In the genomic region with DNA sequence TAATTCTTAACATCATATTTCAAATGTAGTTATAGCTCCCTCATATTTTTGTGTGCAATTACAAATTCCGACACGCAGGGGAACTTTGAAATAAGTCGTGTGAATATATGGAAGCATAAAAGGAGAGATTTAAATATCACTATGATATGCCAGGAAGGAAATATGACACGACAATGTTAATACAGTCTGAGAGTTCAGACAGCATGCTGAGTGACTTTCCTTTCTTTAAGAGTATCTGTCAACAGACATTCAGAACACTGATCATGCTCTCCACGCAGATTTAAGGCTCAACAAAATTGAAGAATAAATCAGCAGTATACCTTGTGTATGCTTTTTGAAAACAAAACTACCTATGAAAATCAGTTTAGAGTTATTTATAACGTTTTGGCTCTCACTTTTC, we compare ENCODE assay signal across 26 cellular contexts.
"Had no signal": no experiment of that assay in that cellular context is flagged by ENCODE, and none has a peak within 500 bp of the region (broad histone marks: within the 10 kb centered on the region; RNA-seq: fewer than 3 reads in every experiment).

No MANE protein-coding gene starts in this region.

- H3K9me3 ChIP-seq: right atrium auricular region, suprapubic skin, upper lobe of right lung had no signal

- H3K27ac ChIP-seq: ascending aorta, esophagus muscularis mucosa, left ventricle myocardium inferior, parathyroid adenoma, right atrium auricular region, spleen, suprapubic skin, tibial artery, upper lobe of right lung had no signal

- H3K4me1 ChIP-seq: ascending aorta, esophagus muscularis mucosa, left ventricle myocardium inferior, parathyroid adenoma, right atrium auricular region, spleen, suprapubic skin, tibial artery, upper lobe of right lung had no signal

- ATAC-seq: T-helper 17 cell, upper lobe of right lung had no signal

- H2AFZ ChIP-seq: parathyroid adenoma had no signal

- H3K27me3 ChIP-seq: ascending aorta, esophagus muscularis mucosa, right atrium auricular region, spleen, suprapubic skin, tibial artery, upper lobe of right lung had no signal

- H3K36me3 ChIP-seq: ascending aorta, esophagus muscularis mucosa, left ventricle myocardium inferior, right atrium auricular region, spleen, suprapubic skin, tibial artery, upper lobe of right lung had no signal

- DNase-seq: activated CD4-positive, alpha-beta memory T cell treated with anti-CD3 and anti-CD28 coated beads for 36 hours; activated CD4-positive, alpha-beta T cell treated with anti-CD3 and anti-CD28 coated beads, Interleukin-2, amount 10 ng/mL, durations not matched to agents 24 days and 14 days; activated CD4-positive, CD25-positive, alpha-beta regulatory T cell treated with anti-CD3 and anti-CD28 coated beads, Interleukin-2, amount 50 U/mL, for 72 hours; activated CD8-positive, alpha-beta memory T cell treated with anti-CD3 and anti-CD28 coated beads, Interleukin-2, amount 50 U/mL, for 4 hours; activated effector memory CD4-positive, alpha-beta T cell treated with anti-CD3 and anti-CD28 coated beads, Interleukin-2, amount 50 U/mL, for 16 hours; activated naive CD4-positive, alpha-beta T cell treated with anti-CD3 and anti-CD28 coated beads for 36 hours; activated naive CD8-positive, alpha-beta T cell treated with anti-CD3 and anti-CD28 coated beads, Interleukin-2, amount 10 ng/mL, durations not matched to agents 7 days and 5 days; activated T-cell treated with anti-CD3 and anti-CD28 coated beads, Interleukin-2, amount 50 U/mL, for 1 hour; cortex of kidney; glutamatergic neuron; left ventricle myocardium inferior; naive B cell; nephron progenitor cell; occipital lobe; spleen; stimulated activated naive CD4-positive, alpha-beta T cell; T-helper 17 cell; T1000; tibial artery; upper lobe of right lung had no signal

- H3K79me2 ChIP-seq: parathyroid adenoma had no signal

- H3K4me3 ChIP-seq: ascending aorta, esophagus muscularis mucosa, left ventricle myocardium inferior, lung, right atrium auricular region, spleen, suprapubic skin, tibial artery, upper lobe of right lung had no signal
